Comparison of ENCODE assay signal across 17 cellular contexts in genomic region chr19:55390461-55390880, GRCh38. TPM values are rescaled to one million over a fixed set of nuclear protein-coding genes. Genes with fewer than 3 reads are reported as not detected.
A peak's percentile ranks its signal among the peaks of the same experiment; 100 is the strongest.
DNase-seq lines count a peak whose midpoint lies in the region; ATAC-seq, FAIRE-seq and TF ChIP-seq lines count a peak whose summit lies in the region.
"Had no signal": no experiment of that assay in that cellular context is flagged by ENCODE, and none has a peak within 500 bp of the region (broad histone marks: within the 10 kb centered on the region; RNA-seq: fewer than 3 reads in every experiment).

No MANE protein-coding gene starts in this region.

- no peak overlapping the region for H3K4me2 ChIP-seq in endothelial cell of umbilical vein (ENCODE audit: insufficient read depth, low read length)

- peak overlapping the region; percentile 47 for H3K27ac Mint-ChIP-seq in CD4-positive, alpha-beta T cell
- peak overlapping the region; percentile 52 to 60 for H3K27ac Mint-ChIP-seq in T-cell

- POLR2A ChIA-PET in CD4-positive, alpha-beta T cell (lab: Charles Lee): interaction anchor here (1.1 to 2.0 kb wide), 3 partner anchors 10 to 51 kb away, joined by 7 to 8 read pairs (median 7); partner anchors contain the start of genes KMT5C and UBE2S
- POLR2A ChIA-PET in T-cell (lab: Charles Lee): interaction anchor here in 1 of 2 donors (0.6 to 0.9 kb wide), 2 partner anchors 52 to 257 kb away, joined by 3 to 8 read pairs; no protein-coding TSS in a partner anchor
- POLR2A ChIA-PET in endothelial cell of umbilical vein (lab: Charles Lee): interaction anchor here (0.6 to 1.4 kb wide), 2 partner anchors 17 to 247 kb away, joined by 3 to 5 read pairs; partner anchors contain the start of gene UBE2S

- FAIRE-seq in endothelial cell of umbilical vein (lab: Jason Lieb, UNC): peak; percentile 18

- H3K9ac ChIP-seq in endothelial cell of umbilical vein (replicated peaks; ENCODE audit: extremely low read depth, insufficient read depth, low read length): no peak overlapping the region

- CTCF ChIA-PET in CD4-positive, alpha-beta T cell (lab: Charles Lee): no interaction called here
- CTCF ChIA-PET in T-cell (lab: Charles Lee) (no interaction called here), endothelial cell of umbilical vein (lab: Charles Lee) (interaction anchor here (1.1 to 1.9 kb wide), 2 partner anchors 89 to 98 kb away, joined by 3 to 8 read pairs; no protein-coding TSS in a partner anchor)

- H2AFZ ChIP-seq in endothelial cell of umbilical vein (ENCODE audit: low read depth, low read length): no peak overlapping the region

- no peak for TF ChIP-seq CTCF in CD4-positive, alpha-beta T cell (IDR thresholded peaks at IDR 0.05)
- no peak for TF ChIP-seq CTCF in endothelial cell of umbilical vein (IDR thresholded peaks at IDR 0.05; ENCODE audit: extremely low read depth in 1 of 2, insufficient read depth in 1 of 2, low read depth in 1 of 2, low read length in 2 of 2)
- no peak for TF ChIP-seq CTCF in spleen (IDR thresholded peaks at IDR 0.05 in 8 of 11, conservative IDR thresholded peaks at IDR 0.05 in 3 of 11)

- peaks cover 4% of the 10 kb centered on the region for H4K20me1 ChIP-seq in endothelial cell of umbilical vein (replicated peaks; ENCODE audit: control insufficient read depth, extremely low read depth, insufficient read depth, low read length)

- H3K4me3 ChIP-seq in endothelial cell of umbilical vein (replicated peaks in 1 of 3; ENCODE audit: insufficient read depth in 1 of 3, low read depth in 1 of 3, low read length in 3 of 3): no peak overlapping the region
- no peak overlapping the region for H3K4me3 ChIP-seq in spleen
- H3K4me3 ChIP-seq: mucosa of descending colon, thoracic aorta had no signal

- peaks cover 41% of the 10 kb centered on the region for H3K79me2 ChIP-seq in endothelial cell of umbilical vein (ENCODE audit: control insufficient read depth, insufficient read depth, low read length)

- no peak for DNase-seq in CD4-positive, alpha-beta T cell
- DNase-seq in ELR (ENCODE audit: low read depth) (peak; percentile 53), T-cell (no peak), endothelial cell of umbilical vein (ENCODE audit: low read depth, low spot score) (no peak), spleen (no peak), NCI-H2171 (lab: John Stamatoyannopoulos, UW) (no peak), C1 segment of cervical spinal cord (lab: John Stamatoyannopoulos, UW) (no peak)
- DNase-seq: activated effector memory CD4-positive, alpha-beta T cell treated with Interleukin-2 at 50 U/mL for 16 hours; DMS79 treated with DMSO at 0.1 percent for 48 hours; MM.1S; mucosa of descending colon; SHP77 treated with DMSO at 0.1 percent for 48 hours had no signal

- TF ChIP-seq POLR2A in endothelial cell of umbilical vein (IDR thresholded peaks at IDR 0.05; ENCODE audit: low read depth, low read length): no peak
- TF ChIP-seq POLR2A in spleen (IDR thresholded peaks at IDR 0.05): no peak

- H3K9me3 ChIP-seq in CD4-positive, alpha-beta T cell (ENCODE audit: control insufficient read depth, low read length): no peaks in the 10 kb centered on the region
- no peaks in the 10 kb centered on the region for H3K9me3 ChIP-seq in endothelial cell of umbilical vein (replicated peaks; ENCODE audit: control insufficient read depth, insufficient read depth, low read length)
- no peaks in the 10 kb centered on the region for H3K9me3 ChIP-seq in spleen
- H3K9me3 ChIP-seq: mucosa of descending colon, thoracic aorta had no signal

- H3K4me1 ChIP-seq in endothelial cell of umbilical vein (ENCODE audit: control insufficient read depth, extremely low read depth, insufficient read depth, low read length) (peaks cover 20% of the 10 kb centered on the region), spleen (peaks cover 28 to 57% (median 42%) of the 10 kb centered on the region in 6 donors)

- H3K36me3 Mint-ChIP-seq in CD4-positive, alpha-beta T cell (ENCODE audit: low read depth): peaks cover 65% of the 10 kb centered on the region
- H3K36me3 Mint-ChIP-seq in T-cell: peaks cover 36% of the 10 kb centered on the region

- no peak for ATAC-seq in CD4-positive, alpha-beta T cell (ENCODE audit: poor library complexity)
- ATAC-seq in T-cell (replicated peaks in 1 of 4) (no peak), HG02763 (IDR thresholded peaks at IDR 0.05; ENCODE audit: unreplicated experiment) (no peak)
- ATAC-seq: mucosa of descending colon had no signal

- no peaks in the 10 kb centered on the region for H3K27me3 ChIP-seq in CD4-positive, alpha-beta T cell (ENCODE audit: control insufficient read depth, insufficient read depth, low read length)
- H3K27me3 ChIP-seq in endothelial cell of umbilical vein (ENCODE audit: control insufficient read depth in 2 of 2, insufficient read depth in 2 of 2, low read length in 2 of 2): no peaks in the 10 kb centered on the region
- H3K27me3 ChIP-seq in spleen (replicated peaks in 1 of 7): no peaks in the 10 kb centered on the region

- dilution Hi-C loops in endothelial cell of umbilical vein (cut with MboI; ENCODE audit: extremely low pct_ligation_motif_present, low sequenced_read_pairs): no loop called here

- no peak overlapping the region for H3K27ac ChIP-seq in CD4-positive, alpha-beta T cell (ENCODE audit: low read depth, low read length)
- no peak overlapping the region for H3K27ac ChIP-seq in endothelial cell of umbilical vein (ENCODE audit: insufficient read depth, low read depth, low read length)
- no peak overlapping the region for H3K27ac ChIP-seq in spleen
- H3K27ac ChIP-seq: thoracic aorta had no signal

- no peaks in the 10 kb centered on the region for H3K9me1 ChIP-seq in endothelial cell of umbilical vein (replicated peaks; ENCODE audit: control insufficient read depth, extremely low read depth, insufficient read depth, low read length)

- H3K4me1 Mint-ChIP-seq in CD4-positive, alpha-beta T cell (ENCODE audit: low read depth): peaks cover 52% of the 10 kb centered on the region
- peaks cover 51 to 56% (median 52%) of the 10 kb centered on the region in 3 donors for H3K4me1 Mint-ChIP-seq in T-cell

- no TSS peak for BruUV-seq in endothelial cell of umbilical vein (replicated peaks; lab: Mats Ljungman, UMichigan)

- H3K4me3 Mint-ChIP-seq in CD4-positive, alpha-beta T cell: peak overlapping the region; percentile 35
- H3K4me3 Mint-ChIP-seq in T-cell: no peak overlapping the region

- no peaks in the 10 kb centered on the region for H3K9me3 Mint-ChIP-seq in CD4-positive, alpha-beta T cell
- H3K9me3 Mint-ChIP-seq in T-cell: no peaks in the 10 kb centered on the region

- intact Hi-C loops in CD4-positive, alpha-beta T cell (cut with DNase I, micrococcal nuclease): no loop called here
- intact Hi-C loops in endothelial cell of umbilical vein (cut with micrococcal nuclease): no loop called here
- intact Hi-C loops in spleen (cut with DNase I; ENCODE audit: low total_unique reads): no loop called here

- H3K27me3 Mint-ChIP-seq in CD4-positive, alpha-beta T cell: no peaks in the 10 kb centered on the region
- no peaks in the 10 kb centered on the region for H3K27me3 Mint-ChIP-seq in T-cell

- peaks cover 14 to 30% of the 10 kb centered on the region in 2 experiments for H3K36me3 ChIP-seq in endothelial cell of umbilical vein (ENCODE audit: control insufficient read depth in 2 of 2, extremely low read depth in 1 of 2, insufficient read depth in 2 of 2, low read length in 2 of 2)
- H3K36me3 ChIP-seq in spleen: peaks cover 4 to 64% (median 48%) of the 10 kb centered on the region in 6 donors

- WGBS in spleen, 5 donors: 74 to 86% (median 78%) methylated on average over 7 of the region's 7 CpGs

RNA-seq across cellular contexts. Expression of gene RPL28, which starts 4.7 kb away (rescaled TPM):
- 1,000 to 10,000 TPM; 3,995 to 4,178 TPM for total RNA-seq in CD4-positive, alpha-beta T cell
- total RNA-seq in T-cell (1,000 to 10,000 TPM; 3,465 to 4,436 (median 4,286) TPM), endothelial cell of umbilical vein (1,738 and 1,872 TPM in 2 replicates), spleen (1,000 to 10,000 TPM in 5 of 7 donors, 100 to 1,000 TPM in 2; 581 to 2,029 (median 1,447) TPM)
- polyA plus RNA-seq in endothelial cell of umbilical vein (3,435 and 4,297 TPM in 2 replicates), spleen (1,000 to 10,000 TPM; 3,566 to 4,833 (median 4,082) TPM)
- polyA plus RNA-seq in endothelial cell of umbilical vein (2011; cell fraction: cytosol; rRNA removed): 1,210 and 1,373 TPM in 2 replicates
- polyA plus RNA-seq in endothelial cell of umbilical vein (2011; cell fraction: nucleus; rRNA removed): 305 and 363 TPM in 2 replicates
- 1,144 and 2,986 TPM in 2 replicates for polyA plus RNA-seq in endothelial cell of umbilical vein (2012)
- polyA minus RNA-seq in endothelial cell of umbilical vein: 326 and 442 TPM in 2 replicates
- polyA minus RNA-seq in endothelial cell of umbilical vein (2011; cell fraction: cytosol; rRNA and poly(A)+ RNA removed): 1,684 TPM
- 64.9 and 129 TPM in 2 replicates for polyA minus RNA-seq in endothelial cell of umbilical vein (2011; cell fraction: nucleus; rRNA and poly(A)+ RNA removed)

RNA-seq across cellular contexts. Expression of gene TMEM238, which starts 6.4 kb away (rescaled TPM):
- total RNA-seq in CD4-positive, alpha-beta T cell: 10 to 100 TPM; 14.2 to 14.3 TPM
- total RNA-seq in T-cell: 10 to 100 TPM; 10.8 to 23.2 (median 20.0) TPM
- 0.35 TPM in 1 of 2 replicates, not detected in the other for total RNA-seq in endothelial cell of umbilical vein
- 0.18 TPM in 1 of 2 replicates, not detected in the other for polyA plus RNA-seq in endothelial cell of umbilical vein
- polyA plus RNA-seq in endothelial cell of umbilical vein (2011; cell fraction: cytosol; rRNA removed): not detected in 2 replicates
- not detected in 2 replicates for polyA plus RNA-seq in endothelial cell of umbilical vein (2011; cell fraction: nucleus; rRNA removed)
- not detected in 2 replicates for polyA plus RNA-seq in endothelial cell of umbilical vein (2012)
- not detected in 2 replicates for polyA minus RNA-seq in endothelial cell of umbilical vein
- 22.5 TPM for polyA minus RNA-seq in endothelial cell of umbilical vein (2011; cell fraction: cytosol; rRNA and poly(A)+ RNA removed)
- not detected in 2 replicates for polyA minus RNA-seq in endothelial cell of umbilical vein (2011; cell fraction: nucleus; rRNA and poly(A)+ RNA removed)
- 1 to 10 TPM; 3.7 to 8.8 (median 5.0) TPM for total RNA-seq in spleen
- under 1 TPM in 2 of 3 donors, not detected in 1; 0.17 to 0.32 TPM for polyA plus RNA-seq in spleen
- total RNA-seq: fibroblast of villous mesenchyme had no signal

RNA-seq across cellular contexts. Expression of gene TMEM190, which starts 13.8 kb away (rescaled TPM):
- total RNA-seq in CD4-positive, alpha-beta T cell: not detected
- total RNA-seq in T-cell (not detected), endothelial cell of umbilical vein (not detected in 2 replicates), spleen (not detected)
- polyA plus RNA-seq in endothelial cell of umbilical vein (not detected in 2 replicates), spleen (under 1 TPM in 1 of 3 donors, not detected in 2; 0.20 TPM)
- not detected in 2 replicates for polyA plus RNA-seq in endothelial cell of umbilical vein (2011; cell fraction: cytosol; rRNA removed)
- polyA plus RNA-seq in endothelial cell of umbilical vein (2011; cell fraction: nucleus; rRNA removed): 0.32 TPM in 1 of 2 replicates, not detected in the other
- polyA plus RNA-seq in endothelial cell of umbilical vein (2012): not detected in 2 replicates
- polyA minus RNA-seq in endothelial cell of umbilical vein: not detected in 2 replicates
- polyA minus RNA-seq in endothelial cell of umbilical vein (2011; cell fraction: cytosol; rRNA and poly(A)+ RNA removed): not detected
- polyA minus RNA-seq in endothelial cell of umbilical vein (2011; cell fraction: nucleus; rRNA and poly(A)+ RNA removed): not detected in 2 replicates
- total RNA-seq: fibroblast of villous mesenchyme, mucosa of descending colon, NCI-H460, right cardiac atrium, thoracic aorta had no signal
- polyA plus RNA-seq: right cardiac atrium had no signal

RNA-seq across cellular contexts. Expression of gene UBE2S, which starts 17.1 kb away (rescaled TPM):
- 10 to 100 TPM; 50.9 to 62.9 TPM for total RNA-seq in CD4-positive, alpha-beta T cell
- total RNA-seq in T-cell (10 to 100 TPM; 27.5 to 75.2 (median 35.1) TPM), endothelial cell of umbilical vein (244 and 257 TPM in 2 replicates), spleen (10 to 100 TPM; 14.4 to 40.8 (median 23.8) TPM)
- polyA plus RNA-seq in endothelial cell of umbilical vein (176 and 183 TPM in 2 replicates), spleen (10 to 100 TPM in 2 of 3 donors, 1 to 10 TPM in 1; 4.9 to 18.7 (median 11.8) TPM)
- polyA plus RNA-seq in endothelial cell of umbilical vein (2011; cell fraction: cytosol; rRNA removed): 229 and 241 TPM in 2 replicates
- 60.3 and 79.3 TPM in 2 replicates for polyA plus RNA-seq in endothelial cell of umbilical vein (2011; cell fraction: nucleus; rRNA removed)
- 69.9 and 111 TPM in 2 replicates for polyA plus RNA-seq in endothelial cell of umbilical vein (2012)
- 50.8 and 52.2 TPM in 2 replicates for polyA minus RNA-seq in endothelial cell of umbilical vein
- polyA minus RNA-seq in endothelial cell of umbilical vein (2011; cell fraction: cytosol; rRNA and poly(A)+ RNA removed): 321 TPM
- 11.8 and 16.4 TPM in 2 replicates for polyA minus RNA-seq in endothelial cell of umbilical vein (2011; cell fraction: nucleus; rRNA and poly(A)+ RNA removed)

RNA-seq across cellular contexts. Expression of gene IL11, which starts 20.2 kb away (rescaled TPM):
- total RNA-seq in CD4-positive, alpha-beta T cell: under 1 TPM; 0.22 to 0.92 TPM
- total RNA-seq in T-cell (under 1 TPM in 2 of 5 donors, not detected in 3; 0.53 to 0.96 TPM), endothelial cell of umbilical vein (not detected in 2 replicates), spleen (under 1 TPM in 1 of 7 donors, not detected in 6; 0.23 TPM)
- polyA plus RNA-seq in endothelial cell of umbilical vein (0.11 TPM in 1 of 2 replicates, not detected in the other), spleen (under 1 TPM in 2 of 3 donors, not detected in 1; 0.04 to 0.06 TPM)
- 0.06 and 0.12 TPM in 2 replicates for polyA plus RNA-seq in endothelial cell of umbilical vein (2011; cell fraction: cytosol; rRNA removed)
- polyA plus RNA-seq in endothelial cell of umbilical vein (2011; cell fraction: nucleus; rRNA removed): 0.20 and 0.22 TPM in 2 replicates
- not detected in 2 replicates for polyA plus RNA-seq in endothelial cell of umbilical vein (2012)
- not detected in 2 replicates for polyA minus RNA-seq in endothelial cell of umbilical vein
- 1.8 TPM for polyA minus RNA-seq in endothelial cell of umbilical vein (2011; cell fraction: cytosol; rRNA and poly(A)+ RNA removed)
- polyA minus RNA-seq in endothelial cell of umbilical vein (2011; cell fraction: nucleus; rRNA and poly(A)+ RNA removed): not detected in 2 replicates
- total RNA-seq: right cardiac atrium had no signal
- polyA plus RNA-seq: right cardiac atrium had no signal
